ENCODE assay signal across 1 cellular context in the genomic region with DNA sequence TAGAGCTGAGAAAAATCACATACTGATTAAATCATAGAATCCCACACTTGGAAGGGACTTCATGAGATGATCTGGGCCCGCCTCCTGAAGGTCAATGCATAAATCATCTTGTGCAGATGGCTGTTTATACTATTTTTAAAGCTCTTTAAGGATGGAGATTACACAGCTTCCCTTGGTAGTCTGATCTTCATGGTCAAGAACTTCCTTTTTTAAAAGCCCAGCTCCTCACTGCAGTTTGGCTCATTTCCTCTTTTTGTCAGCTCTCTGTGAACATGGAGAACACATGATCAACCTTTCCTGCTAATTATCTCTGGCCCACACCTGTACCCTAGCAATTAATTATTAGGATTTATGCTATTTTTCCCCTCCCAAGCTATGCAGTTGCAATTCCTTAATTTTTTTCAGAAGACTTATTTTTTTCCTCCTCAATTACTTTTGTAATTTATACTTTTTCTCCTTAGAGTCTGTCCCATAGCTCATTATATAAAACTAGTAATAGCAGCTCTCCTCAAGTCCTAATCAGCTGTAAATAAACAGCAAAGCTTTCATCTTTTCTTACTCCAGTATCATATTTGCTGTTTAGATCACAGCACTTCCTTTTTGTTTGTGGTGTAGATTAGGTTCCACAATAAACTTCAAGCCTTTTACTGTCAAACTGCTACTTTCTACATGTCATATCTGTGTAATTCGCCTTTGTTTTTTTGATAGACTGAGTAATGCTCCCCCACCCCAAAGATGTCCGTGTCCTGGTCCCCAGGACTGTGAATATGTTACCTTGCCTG.
TF ChIP-seq lines count a peak whose summit lies in the region.

No MANE protein-coding gene starts in this region.

TF ChIP-seq in H1, 55 proteins besides CTCF, POLR2A, EP300 and RAD21:
- TF ChIP-seq SUZ12 (IDR thresholded peaks at IDR 0.05; ENCODE audit: low read length), result no peak
- no peak for TF ChIP-seq TEAD4 (IDR thresholded peaks at IDR 0.05; ENCODE audit: low read depth, low read length)
TF ChIP-seq in H1: peak in this region for 0.
